1 cellular context compared by ENCODE assay signal in the genomic region with DNA sequence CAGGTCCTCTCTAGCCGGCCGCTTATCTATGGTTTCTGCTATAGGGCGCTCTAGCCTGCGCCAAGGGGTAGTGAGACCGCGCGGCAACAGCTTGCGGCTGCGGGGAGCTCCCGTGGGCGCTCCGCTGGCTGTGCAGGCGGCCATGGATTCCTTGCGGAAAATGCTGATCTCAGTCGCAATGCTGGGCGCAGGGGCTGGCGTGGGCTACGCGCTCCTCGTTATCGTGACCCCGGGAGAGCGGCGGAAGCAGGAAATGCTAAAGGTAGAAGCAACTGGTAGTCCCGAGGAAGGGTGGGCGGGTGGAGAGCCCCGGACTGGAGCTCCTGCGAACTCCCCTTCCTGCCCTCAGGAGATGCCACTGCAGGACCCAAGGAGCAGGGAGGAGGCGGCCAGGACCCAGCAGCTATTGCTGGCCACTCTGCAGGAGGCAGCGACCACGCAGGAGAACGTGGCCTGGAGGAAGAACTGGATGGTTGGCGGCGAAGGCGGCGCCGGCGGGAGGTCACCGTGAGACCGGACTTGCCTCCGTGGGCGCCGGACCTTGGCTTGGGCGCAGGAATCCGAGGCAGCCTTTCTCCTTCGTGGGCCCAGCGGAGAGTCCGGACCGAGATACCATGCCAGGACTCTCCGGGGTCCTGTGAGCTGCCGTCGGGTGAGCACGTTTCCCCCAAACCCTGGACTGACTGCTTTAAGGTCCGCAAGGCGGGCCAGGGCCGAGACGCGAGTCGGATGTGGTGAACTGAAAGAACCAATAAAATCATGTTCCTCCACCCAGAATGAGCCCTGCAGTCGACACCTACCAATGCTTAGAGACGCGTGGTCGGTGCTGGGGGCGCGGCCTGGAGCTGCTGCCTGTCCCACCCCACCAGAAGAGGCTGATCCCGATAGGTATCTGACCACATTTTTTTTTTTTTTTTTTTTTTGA.
TF ChIP-seq lines count a peak whose summit lies in the region.

Gene LBHD1 (minus strand): TSS at position 664 of the 925 bp plus-strand sequence. CDS start 2,236 bp downstream, outside the sequence.
Gene UQCC3 (plus strand): TSS at position 70 of the 925 bp plus-strand sequence. CDS start 73 bp downstream, at position 143.

TF ChIP-seq in GM12878, 131 proteins besides CTCF, POLR2A, EP300 and RAD21 (continued from another document and continues in another):
- TF ChIP-seq MYC (IDR thresholded peaks at IDR 0.05; ENCODE audit: insufficient read depth, insufficient read length, insufficient replicate concordance, low read length, severe bottlenecking) (peak; percentile 56), CHD4 (IDR thresholded peaks at IDR 0.05) (no peak), ZNF274 (IDR thresholded peaks at IDR 0.05; ENCODE audit: insufficient read depth, insufficient read length) (no peak), STAT3 (IDR thresholded peaks at IDR 0.05; ENCODE audit: low read depth, low read length) (no peak), KLF5 (IDR thresholded peaks at IDR 0.05; ENCODE audit: partially characterized antibody) (peak; percentile 18), NR2C2 (IDR thresholded peaks at IDR 0.05; ENCODE audit: borderline replicate concordance, control insufficient read depth, insufficient read length, low read depth) (no peak), TAF1 (IDR thresholded peaks at IDR 0.05; ENCODE audit: borderline replicate concordance, low read depth, low read length) (peak; percentile 74), SUZ12 (IDR thresholded peaks at IDR 0.05; ENCODE audit: unreplicated experiment) (no peak), PAX8 (IDR thresholded peaks at IDR 0.05) (no peak), SIX5 (IDR thresholded peaks at IDR 0.05; ENCODE audit: low read depth, low read length, severe bottlenecking) (no peak), CEBPZ (IDR thresholded peaks at IDR 0.05; ENCODE audit: low read depth, low read length) (no peak), TCF3 (IDR thresholded peaks at IDR 0.05; ENCODE audit: borderline replicate concordance, insufficient read depth, low read depth, low read length) (0 out of 2 replicates have a peak, but pooled peaks have one; percentile 52), GATAD2B (conservative IDR thresholded peaks at IDR 0.05; ENCODE audit: low read depth) (peak; percentile 74; the same call in 1 of the 2 replicates), CREB1 (IDR thresholded peaks at IDR 0.05; ENCODE audit: low read depth) (peak; percentile 17; the same call in 1 of the 2 replicates), USF1 (IDR thresholded peaks at IDR 0.05; ENCODE audit: borderline replicate concordance, extremely low read length, insufficient read depth, low read depth, low read length) (no peak), ZNF24 (IDR thresholded peaks at IDR 0.05) (0 out of 2 replicates have a peak, but pooled peaks have one; percentile 10), HDAC6 (IDR thresholded peaks at IDR 0.05; ENCODE audit: unreplicated experiment) (no peak), BHLHE40 (IDR thresholded peaks at IDR 0.05; ENCODE audit: borderline replicate concordance in 1 of 2, low read depth in 2 of 2, low read length in 1 of 2) (peak in 1 of 2 experiments; percentile 74; a peak in 2 of 4 replicates), TCF12 (IDR thresholded peaks at IDR 0.05; ENCODE audit: low read depth, low read length) (peak; percentile 72; the same call in 1 of the 2 replicates), TARDBP (IDR thresholded peaks at IDR 0.05; ENCODE audit: borderline replicate concordance) (no peak), SMC3 (IDR thresholded peaks at IDR 0.05; ENCODE audit: borderline replicate concordance, low read length) (no peak), NR2F1 (conservative IDR thresholded peaks at IDR 0.05) (peak; percentile 73), ZNF217 (IDR thresholded peaks at IDR 0.05) (no peak), ZBTB33 (IDR thresholded peaks at IDR 0.05) (no peak), SREBF2 (IDR thresholded peaks at IDR 0.05; ENCODE audit: low read length) (no peak), POU2F2 (IDR thresholded peaks at IDR 0.05; ENCODE audit: borderline replicate concordance, low read depth, low read length) (peak; percentile 72; the same call in 2 of the 3 replicates), ZZZ3 (IDR thresholded peaks at IDR 0.05; ENCODE audit: control insufficient read depth, insufficient read length, low read depth) (no peak), RCOR1 (conservative IDR thresholded peaks at IDR 0.05; ENCODE audit: low read depth, low read length) (no peak), MXI1 (IDR thresholded peaks at IDR 0.05; ENCODE audit: low read depth, low read length) (0 out of 2 replicates have a peak, but pooled peaks have one; percentile 7), KDM1A (IDR thresholded peaks at IDR 0.05; ENCODE audit: borderline replicate concordance) (no peak), MEF2B (IDR thresholded peaks at IDR 0.05; ENCODE audit: partially characterized antibody, poor library complexity, severe bottlenecking) (no peak)
- TF ChIP-seq, protein P1, sequence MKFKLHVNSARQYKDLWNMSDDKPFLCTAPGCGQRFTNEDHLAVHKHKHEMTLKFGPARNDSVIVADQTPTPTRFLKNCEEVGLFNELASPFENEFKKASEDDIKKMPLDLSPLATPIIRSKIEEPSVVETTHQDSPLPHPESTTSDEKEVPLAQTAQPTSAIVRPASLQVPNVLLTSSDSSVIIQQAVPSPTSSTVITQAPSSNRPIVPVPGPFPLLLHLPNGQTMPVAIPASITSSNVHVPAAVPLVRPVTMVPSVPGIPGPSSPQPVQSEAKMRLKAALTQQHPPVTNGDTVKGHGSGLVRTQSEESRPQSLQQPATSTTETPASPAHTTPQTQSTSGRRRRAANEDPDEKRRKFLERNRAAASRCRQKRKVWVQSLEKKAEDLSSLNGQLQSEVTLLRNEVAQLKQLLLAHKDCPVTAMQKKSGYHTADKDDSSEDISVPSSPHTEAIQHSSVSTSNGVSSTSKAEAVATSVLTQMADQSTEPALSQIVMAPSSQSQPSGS (IDR thresholded peaks at IDR 0.05; ENCODE audit: low read length): no peak
- TF ChIP-seq, protein P2, sequence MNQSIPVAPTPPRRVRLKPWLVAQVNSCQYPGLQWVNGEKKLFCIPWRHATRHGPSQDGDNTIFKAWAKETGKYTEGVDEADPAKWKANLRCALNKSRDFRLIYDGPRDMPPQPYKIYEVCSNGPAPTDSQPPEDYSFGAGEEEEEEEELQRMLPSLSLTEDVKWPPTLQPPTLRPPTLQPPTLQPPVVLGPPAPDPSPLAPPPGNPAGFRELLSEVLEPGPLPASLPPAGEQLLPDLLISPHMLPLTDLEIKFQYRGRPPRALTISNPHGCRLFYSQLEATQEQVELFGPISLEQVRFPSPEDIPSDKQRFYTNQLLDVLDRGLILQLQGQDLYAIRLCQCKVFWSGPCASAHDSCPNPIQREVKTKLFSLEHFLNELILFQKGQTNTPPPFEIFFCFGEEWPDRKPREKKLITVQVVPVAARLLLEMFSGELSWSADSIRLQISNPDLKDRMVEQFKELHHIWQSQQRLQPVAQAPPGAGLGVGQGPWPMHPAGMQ (IDR thresholded peaks at IDR 0.05; ENCODE audit: borderline replicate concordance): no peak
- TF ChIP-seq, protein P3, sequence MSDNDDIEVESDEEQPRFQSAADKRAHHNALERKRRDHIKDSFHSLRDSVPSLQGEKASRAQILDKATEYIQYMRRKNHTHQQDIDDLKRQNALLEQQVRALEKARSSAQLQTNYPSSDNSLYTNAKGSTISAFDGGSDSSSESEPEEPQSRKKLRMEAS (IDR thresholded peaks at IDR 0.05; ENCODE audit: low read depth, low read length): peak; percentile 58
- TF ChIP-seq, protein P4, sequence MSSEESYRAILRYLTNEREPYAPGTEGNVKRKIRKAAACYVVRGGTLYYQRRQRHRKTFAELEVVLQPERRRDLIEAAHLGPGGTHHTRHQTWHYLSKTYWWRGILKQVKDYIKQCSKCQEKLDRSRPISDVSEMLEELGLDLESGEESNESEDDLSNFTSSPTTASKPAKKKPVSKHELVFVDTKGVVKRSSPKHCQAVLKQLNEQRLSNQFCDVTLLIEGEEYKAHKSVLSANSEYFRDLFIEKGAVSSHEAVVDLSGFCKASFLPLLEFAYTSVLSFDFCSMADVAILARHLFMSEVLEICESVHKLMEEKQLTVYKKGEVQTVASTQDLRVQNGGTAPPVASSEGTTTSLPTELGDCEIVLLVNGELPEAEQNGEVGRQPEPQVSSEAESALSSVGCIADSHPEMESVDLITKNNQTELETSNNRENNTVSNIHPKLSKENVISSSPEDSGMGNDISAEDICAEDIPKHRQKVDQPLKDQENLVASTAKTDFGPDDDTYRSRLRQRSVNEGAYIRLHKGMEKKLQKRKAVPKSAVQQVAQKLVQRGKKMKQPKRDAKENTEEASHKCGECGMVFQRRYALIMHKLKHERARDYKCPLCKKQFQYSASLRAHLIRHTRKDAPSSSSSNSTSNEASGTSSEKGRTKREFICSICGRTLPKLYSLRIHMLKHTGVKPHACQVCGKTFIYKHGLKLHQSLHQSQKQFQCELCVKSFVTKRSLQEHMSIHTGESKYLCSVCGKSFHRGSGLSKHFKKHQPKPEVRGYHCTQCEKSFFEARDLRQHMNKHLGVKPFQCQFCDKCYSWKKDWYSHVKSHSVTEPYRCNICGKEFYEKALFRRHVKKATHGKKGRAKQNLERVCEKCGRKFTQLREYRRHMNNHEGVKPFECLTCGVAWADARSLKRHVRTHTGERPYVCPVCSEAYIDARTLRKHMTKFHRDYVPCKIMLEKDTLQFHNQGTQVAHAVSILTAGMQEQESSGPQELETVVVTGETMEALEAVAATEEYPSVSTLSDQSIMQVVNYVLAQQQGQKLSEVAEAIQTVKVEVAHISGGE (CRISPR knock-in tag; IDR thresholded peaks at IDR 0.05): no peak
- TF ChIP-seq, protein P5, sequence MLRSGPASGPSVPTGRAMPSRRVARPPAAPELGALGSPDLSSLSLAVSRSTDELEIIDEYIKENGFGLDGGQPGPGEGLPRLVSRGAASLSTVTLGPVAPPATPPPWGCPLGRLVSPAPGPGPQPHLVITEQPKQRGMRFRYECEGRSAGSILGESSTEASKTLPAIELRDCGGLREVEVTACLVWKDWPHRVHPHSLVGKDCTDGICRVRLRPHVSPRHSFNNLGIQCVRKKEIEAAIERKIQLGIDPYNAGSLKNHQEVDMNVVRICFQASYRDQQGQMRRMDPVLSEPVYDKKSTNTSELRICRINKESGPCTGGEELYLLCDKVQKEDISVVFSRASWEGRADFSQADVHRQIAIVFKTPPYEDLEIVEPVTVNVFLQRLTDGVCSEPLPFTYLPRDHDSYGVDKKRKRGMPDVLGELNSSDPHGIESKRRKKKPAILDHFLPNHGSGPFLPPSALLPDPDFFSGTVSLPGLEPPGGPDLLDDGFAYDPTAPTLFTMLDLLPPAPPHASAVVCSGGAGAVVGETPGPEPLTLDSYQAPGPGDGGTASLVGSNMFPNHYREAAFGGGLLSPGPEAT (IDR thresholded peaks at IDR 0.05; ENCODE audit: low read depth): peak; percentile 88; the same call in 1 of the 2 replicates
- TF ChIP-seq, protein P6, sequence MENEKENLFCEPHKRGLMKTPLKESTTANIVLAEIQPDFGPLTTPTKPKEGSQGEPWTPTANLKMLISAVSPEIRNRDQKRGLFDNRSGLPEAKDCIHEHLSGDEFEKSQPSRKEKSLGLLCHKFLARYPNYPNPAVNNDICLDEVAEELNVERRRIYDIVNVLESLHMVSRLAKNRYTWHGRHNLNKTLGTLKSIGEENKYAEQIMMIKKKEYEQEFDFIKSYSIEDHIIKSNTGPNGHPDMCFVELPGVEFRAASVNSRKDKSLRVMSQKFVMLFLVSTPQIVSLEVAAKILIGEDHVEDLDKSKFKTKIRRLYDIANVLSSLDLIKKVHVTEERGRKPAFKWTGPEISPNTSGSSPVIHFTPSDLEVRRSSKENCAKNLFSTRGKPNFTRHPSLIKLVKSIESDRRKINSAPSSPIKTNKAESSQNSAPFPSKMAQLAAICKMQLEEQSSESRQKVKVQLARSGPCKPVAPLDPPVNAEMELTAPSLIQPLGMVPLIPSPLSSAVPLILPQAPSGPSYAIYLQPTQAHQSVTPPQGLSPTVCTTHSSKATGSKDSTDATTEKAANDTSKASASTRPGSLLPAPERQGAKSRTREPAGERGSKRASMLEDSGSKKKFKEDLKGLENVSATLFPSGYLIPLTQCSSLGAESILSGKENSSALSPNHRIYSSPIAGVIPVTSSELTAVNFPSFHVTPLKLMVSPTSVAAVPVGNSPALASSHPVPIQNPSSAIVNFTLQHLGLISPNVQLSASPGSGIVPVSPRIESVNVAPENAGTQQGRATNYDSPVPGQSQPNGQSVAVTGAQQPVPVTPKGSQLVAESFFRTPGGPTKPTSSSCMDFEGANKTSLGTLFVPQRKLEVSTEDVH (IDR thresholded peaks at IDR 0.05; ENCODE audit: low read depth, partially characterized antibody): peak; percentile 53
